Comparison of ENCODE assay signal across 30 cellular contexts in genomic region chr5:71829206-71829605, GRCh38.
DNase-seq lines count a peak whose midpoint lies in the region; ATAC-seq, FAIRE-seq and TF ChIP-seq lines count a peak whose summit lies in the region.
"Had no signal": no experiment of that assay in that cellular context is flagged by ENCODE, and none has a peak within 500 bp of the region (broad histone marks: within the 10 kb centered on the region; RNA-seq: fewer than 3 reads in every experiment).

No MANE protein-coding gene starts in this region.

- H3K4me2 ChIP-seq in keratinocyte (ENCODE audit: control insufficient read depth, extremely low read depth, insufficient read depth, low read depth, low read length): no peak overlapping the region
- no peak overlapping the region for H3K4me2 ChIP-seq in mammary epithelial cell (ENCODE audit: insufficient read depth, low read depth, low read length)

- H3K9ac ChIP-seq in keratinocyte (ENCODE audit: control insufficient read depth, extremely low read depth, insufficient read depth, low read length) (no peak overlapping the region), mammary epithelial cell (ENCODE audit: insufficient read depth, low read length) (no peak overlapping the region)

- H3K9me3 ChIP-seq in RWPE2 (ENCODE audit: severe bottlenecking) (peaks cover 8% of the 10 kb centered on the region), keratinocyte (ENCODE audit: control insufficient read depth, low read depth, low read length) (peaks cover 5% of the 10 kb centered on the region), mammary epithelial cell (replicated peaks; ENCODE audit: insufficient read depth, low read length) (peaks cover 5% of the 10 kb centered on the region)
- H3K9me3 ChIP-seq: gastrocnemius medialis, vagina had no signal

- H3K36me3 Mint-ChIP-seq in activated CD4-positive, alpha-beta T cell treated with anti-CD3 and anti-CD28 coated beads for 36 hours (ENCODE audit: low read depth): peaks cover 2% of the 10 kb centered on the region
- H3K36me3 Mint-ChIP-seq: CD4-positive, CD25-positive, alpha-beta regulatory T cell had no signal

- H3K4me1 ChIP-seq in RWPE2 (ENCODE audit: insufficient read depth, poor library complexity, severe bottlenecking) (peaks cover 11% of the 10 kb centered on the region), keratinocyte (ENCODE audit: control insufficient read depth, extremely low read depth, insufficient read depth, low read length) (peaks cover 10% of the 10 kb centered on the region), mammary epithelial cell (ENCODE audit: insufficient read depth, low read length) (no peaks in the 10 kb centered on the region)

- H3K4me3 ChIP-seq in RWPE2 (ENCODE audit: severe bottlenecking) (no peak overlapping the region), keratinocyte (ENCODE audit: control insufficient read depth in 2 of 3, extremely low read depth in 1 of 3, insufficient read depth in 2 of 3, low read depth in 1 of 3, low read length in 3 of 3) (no peak overlapping the region), mammary epithelial cell (replicated peaks in 1 of 3; ENCODE audit: insufficient read depth in 1 of 3, low read depth in 2 of 3, low read length in 3 of 3) (no peak overlapping the region)
- H3K4me3 ChIP-seq: adrenal gland, gastrocnemius medialis, smooth muscle cell, vagina had no signal

- ATAC-seq in RWPE2 (ENCODE audit: low read depth): no peak
- no peak for ATAC-seq in activated CD4-positive, alpha-beta T cell treated with anti-CD3 and anti-CD28 coated beads for 36 hours
- no peak for ATAC-seq in HG03175 (IDR thresholded peaks at IDR 0.05; ENCODE audit: unreplicated experiment)
- ATAC-seq: gastrocnemius medialis; HCT116; left lobe of liver; stimulated activated naive B cell treated with anti-CD40 and anti-IgM and Interleukin-4, amounts not matched to agents 10 μg/mL and 1 μg/mL and 100 μg/mL, for 72 hours had no signal

- no TSS peak for BruUV-seq in mammary epithelial cell (replicated peaks; lab: Mats Ljungman, UMichigan)

- no peak overlapping the region for H3K27ac Mint-ChIP-seq in activated CD4-positive, alpha-beta T cell treated with anti-CD3 and anti-CD28 coated beads for 36 hours
- H3K27ac Mint-ChIP-seq: activated T-cell treated with anti-CD3 and anti-CD28 coated beads, Interleukin-2, amount 50 U/mL, for 24 hours; CD4-positive, CD25-positive, alpha-beta regulatory T cell; immature natural killer cell; naive B cell; stimulated activated naive B cell treated with anti-CD40 and anti-IgM and Interleukin-4, amounts not matched to agents 10 μg/mL and 1 μg/mL and 100 μg/mL, for 72 hours had no signal

- FAIRE-seq in keratinocyte (lab: Jason Lieb, UNC): peak; percentile 39
- FAIRE-seq: GM19239, TTC549 had no signal

- dilution Hi-C loops in keratinocyte (cut with MboI; ENCODE audit: extremely low pct_ligation_motif_present, low sequenced_read_pairs) (no loop called here), mammary epithelial cell (cut with HindIII; ENCODE audit: low sequenced_read_pairs) (no loop called here)

- H3K9me3 Mint-ChIP-seq in activated CD4-positive, alpha-beta T cell treated with anti-CD3 and anti-CD28 coated beads for 36 hours (ENCODE audit: low read depth): peaks cover 15% of the 10 kb centered on the region

- in situ Hi-C loops in mammary epithelial cell (cut with MboI; ENCODE audit: low sequenced_read_pairs in 2 of 2): no loop called here

- H4K20me1 ChIP-seq in keratinocyte (ENCODE audit: control insufficient read depth, extremely low read depth, insufficient read depth, low read length): no peaks in the 10 kb centered on the region
- no peaks in the 10 kb centered on the region for H4K20me1 ChIP-seq in mammary epithelial cell (ENCODE audit: insufficient read depth, low read length)

- H3K27me3 Mint-ChIP-seq in activated CD4-positive, alpha-beta T cell treated with anti-CD3 and anti-CD28 coated beads for 36 hours: peaks cover 4% of the 10 kb centered on the region
- H3K27me3 Mint-ChIP-seq: CD4-positive, CD25-positive, alpha-beta regulatory T cell had no signal

- H3K27ac ChIP-seq in RWPE2 (ENCODE audit: poor library complexity, severe bottlenecking) (peak overlapping the region; percentile 36), keratinocyte (ENCODE audit: control insufficient read depth, insufficient read depth, low read length) (peak overlapping the region; percentile 38), mammary epithelial cell (ENCODE audit: insufficient read depth, low read depth, low read length) (no peak overlapping the region)
- H3K27ac ChIP-seq: adrenal gland, gastrocnemius medialis, RWPE1, vagina had no signal

- H3K4me3 Mint-ChIP-seq in activated CD4-positive, alpha-beta T cell treated with anti-CD3 and anti-CD28 coated beads for 36 hours: no peak overlapping the region
- H3K4me3 Mint-ChIP-seq: activated T-cell treated with anti-CD3 and anti-CD28 coated beads, Interleukin-2, amount 50 U/mL, for 24 hours; CD4-positive, CD25-positive, alpha-beta regulatory T cell; immature natural killer cell; naive B cell; stimulated activated naive B cell treated with anti-CD40 and anti-IgM and Interleukin-4, amounts not matched to agents 10 μg/mL and 1 μg/mL and 100 μg/mL, for 72 hours had no signal

- POLR2A ChIA-PET in activated CD4-positive, alpha-beta T cell treated with anti-CD3 and anti-CD28 coated beads for 36 hours (lab: Charles Lee): no interaction called here

- intact Hi-C loops in mammary epithelial cell (cut with micrococcal nuclease): no loop called here
- intact Hi-C loops in activated CD4-positive, alpha-beta T cell treated with anti-CD3 and anti-CD28 coated beads for 36 hours (cut with DNase I, micrococcal nuclease): no loop called here

- H3K9me1 ChIP-seq in keratinocyte (ENCODE audit: control insufficient read depth, extremely low read depth, insufficient read depth, low read length): no peaks in the 10 kb centered on the region

- TF ChIP-seq CTCF in RWPE2 (IDR thresholded peaks at IDR 0.05; ENCODE audit: poor library complexity, severe bottlenecking): no peak
- no peak for TF ChIP-seq CTCF in keratinocyte (optimal IDR thresholded peaks at IDR 0.05 in 1 of 3, IDR thresholded peaks at IDR 0.05 in 1 of 3, conservative IDR thresholded peaks at IDR 0.05 in 1 of 3; ENCODE audit: extremely low read depth in 1 of 3, insufficient read depth in 2 of 3, low read length in 3 of 3)
- TF ChIP-seq CTCF in mammary epithelial cell (conservative IDR thresholded peaks at IDR 0.05 in 1 of 2, IDR thresholded peaks at IDR 0.05 in 1 of 2; ENCODE audit: extremely low read depth in 1 of 2, insufficient read depth in 1 of 2, low read depth in 1 of 2, low read length in 2 of 2): no peak

- H3K79me2 ChIP-seq in keratinocyte (ENCODE audit: control insufficient read depth, insufficient read depth, low read length) (no peaks in the 10 kb centered on the region), mammary epithelial cell (ENCODE audit: insufficient read depth, low read length) (no peaks in the 10 kb centered on the region)

- CTCF ChIA-PET in mammary epithelial cell (lab: Charles Lee; ENCODE audit: low non-redundant PET): no interaction called here
- CTCF ChIA-PET in activated CD4-positive, alpha-beta T cell treated with anti-CD3 and anti-CD28 coated beads for 36 hours (lab: Charles Lee): no interaction called here

- H3K36me3 ChIP-seq in RWPE2 (ENCODE audit: low read depth): no peaks in the 10 kb centered on the region
- H3K36me3 ChIP-seq in keratinocyte (ENCODE audit: control insufficient read depth in 2 of 2, extremely low read depth in 1 of 2, insufficient read depth in 2 of 2, low read length in 2 of 2): no peaks in the 10 kb centered on the region
- H3K36me3 ChIP-seq in mammary epithelial cell (ENCODE audit: insufficient read depth, low read length): no peaks in the 10 kb centered on the region
- H3K36me3 ChIP-seq: adrenal gland, gastrocnemius medialis, vagina had no signal

- H3K4me1 Mint-ChIP-seq in activated CD4-positive, alpha-beta T cell treated with anti-CD3 and anti-CD28 coated beads for 36 hours: no peaks in the 10 kb centered on the region
- H3K4me1 Mint-ChIP-seq: immature natural killer cell had no signal

- peak; percentile 40 for DNase-seq in CMK (ENCODE audit: low read depth)
- DNase-seq in KG1 (lab: John Stamatoyannopoulos, UW): peak; percentile 8
- DNase-seq in RWPE2 (ENCODE audit: low spot score): no peak
- no peak for DNase-seq in keratinocyte (ENCODE audit: low read depth, low spot score)
- DNase-seq in mammary epithelial cell: no peak
- DNase-seq in AG08396 (ENCODE audit: low spot score): no peak
- no peak for DNase-seq in activated CD4-positive, alpha-beta T cell treated with anti-CD3 and anti-CD28 coated beads for 36 hours
- DNase-seq: activated CD4-positive, alpha-beta T cell treated with anti-CD3 and anti-CD28 coated beads for 4 hours; activated T-cell treated with anti-CD3 and anti-CD28 coated beads, Interleukin-2, amount 50 U/mL, for 24 hours; adrenal gland; effector CD4-positive, alpha-beta T cell; erythroblast; gastrocnemius medialis; hippocampal formation; immature natural killer cell; naive B cell; NCI-H146; NCI-H2171; NCI-H526; occipital lobe; stimulated activated naive B cell treated with anti-CD40 and anti-IgM and Interleukin-4, amounts not matched to agents 10 μg/mL and 1 μg/mL and 100 μg/mL, for 72 hours had no signal

- WGBS in mammary epithelial cell (ENCODE audit: low coverage, missing lambda C conversion rate): 100% methylated on average over 5 of the region's 5 CpGs

- H3K27me3 ChIP-seq in RWPE2 (ENCODE audit: insufficient read depth, poor library complexity, severe bottlenecking) (no peaks in the 10 kb centered on the region), keratinocyte (ENCODE audit: control insufficient read depth, extremely low read depth, insufficient read depth, low read length) (no peaks in the 10 kb centered on the region), mammary epithelial cell (ENCODE audit: insufficient read depth, low read length) (no peaks in the 10 kb centered on the region)
- H3K27me3 ChIP-seq: adrenal gland, gastrocnemius medialis, vagina had no signal

- H2AFZ ChIP-seq in keratinocyte (ENCODE audit: control insufficient read depth, low read length) (no peak overlapping the region), mammary epithelial cell (ENCODE audit: low read depth, low read length) (no peak overlapping the region)

Comparison
In these comparisons a context has a peak if more than half of its experiments do, and no peak if none do; other contexts are left out.
1. DNase-seq: peak in CMK (single experiment) and KG1 (single experiment); none in RWPE2 (single experiment), keratinocyte (single experiment), mammary epithelial cell (single experiment), AG08396 (single experiment) and activated CD4-positive, alpha-beta T cell treated with anti-CD3 and anti-CD28 coated beads for 36 hours (single experiment).